16 cellular contexts compared by ENCODE assay signal in the genomic region with DNA sequence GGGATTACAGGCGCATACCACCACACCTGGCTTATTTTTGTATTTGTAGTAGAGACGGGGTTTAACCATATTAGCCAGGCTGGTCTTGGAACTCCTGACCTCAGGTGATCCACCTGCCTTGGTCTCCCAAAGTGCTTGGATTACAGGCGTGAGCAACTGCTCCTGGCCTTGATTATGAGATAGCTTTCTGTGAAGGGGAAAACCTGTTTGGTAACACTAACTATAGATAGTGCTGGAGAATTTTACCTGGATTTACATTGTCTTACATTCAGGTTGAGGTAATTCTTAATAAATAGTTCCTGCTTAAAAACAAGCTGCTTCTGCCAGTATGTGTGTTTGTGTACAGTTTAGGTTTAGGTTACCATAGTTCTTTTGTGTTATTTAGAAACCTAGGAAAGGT.
A peak's percentile ranks its signal among the peaks of the same experiment; 100 is the strongest.
DNase-seq lines count a peak whose midpoint lies in the region; ATAC-seq and TF ChIP-seq lines count a peak whose summit lies in the region.
"Had no signal": no experiment of that assay in that cellular context is flagged by ENCODE, and none has a peak within 500 bp of the region (broad histone marks: within the 10 kb centered on the region; RNA-seq: fewer than 3 reads in every experiment).

No MANE protein-coding gene starts in this region.

- no peaks in the 10 kb centered on the region for H3K27me3 Mint-ChIP-seq in type B pancreatic cell
- H3K27me3 Mint-ChIP-seq: CD4-positive, CD25-positive, alpha-beta regulatory T cell had no signal

- no peaks in the 10 kb centered on the region for H3K79me2 ChIP-seq in KMS-11 (ENCODE audit: insufficient read depth, low read depth)

- peak; percentile 36 for DNase-seq in SIG-M5 treated with dmso at 0.1 percent for 504 hours (lab: John Stamatoyannopoulos, UW; ENCODE audit: unreplicated experiment)
- no peak for DNase-seq in SIG-M5 (lab: John Stamatoyannopoulos, UW)
- peak in 1 of 4 donors; percentile 11 for DNase-seq in body of pancreas
- no peak for DNase-seq in type B pancreatic cell (ENCODE audit: extremely low spot score, unreplicated experiment)
- no peak for DNase-seq in iPS-NIHi7 (ENCODE audit: extremely low spot score)
- DNase-seq: Calu3; CD4-positive, CD25-positive, alpha-beta regulatory T cell; DMS 273 treated with DMSO at 0.1 percent for 48 hours; H7; IMR-90 had no signal

- WGBS in body of pancreas, 2 donors = 37 to 51% methylated on average over 3 of the region's 3 CpGs

- H3K9ac ChIP-seq in KMS-11 = no peak overlapping the region
- H3K9ac ChIP-seq: BLaER1 treated with 17β-estradiol and CSF1 and Interleukin-3, amounts not matched to agents 10 nM and 100 nM had no signal

- H3K4me3 Mint-ChIP-seq in type B pancreatic cell = no peak overlapping the region
- H3K4me3 Mint-ChIP-seq: CD4-positive, CD25-positive, alpha-beta regulatory T cell; GM23338 had no signal

- H3K9me3 ChIP-seq in body of pancreas = no peaks in the 10 kb centered on the region
- H3K9me3 ChIP-seq: BLaER1 treated with 17β-estradiol and CSF1 and Interleukin-3, amounts not matched to agents 10 nM and 100 nM had no signal

- no peaks in the 10 kb centered on the region for H4K20me1 ChIP-seq in KMS-11 (ENCODE audit: insufficient read depth)
- H4K20me1 ChIP-seq: BLaER1 treated with 17β-estradiol and CSF1 and Interleukin-3, amounts not matched to agents 10 nM and 100 nM had no signal

- no peaks in the 10 kb centered on the region for H3K27me3 ChIP-seq in KMS-11 (ENCODE audit: insufficient read depth, low read depth)
- no peaks in the 10 kb centered on the region for H3K27me3 ChIP-seq in body of pancreas
- H3K27me3 ChIP-seq: BLaER1 treated with 17β-estradiol and CSF1 and Interleukin-3, amounts not matched to agents 10 nM and 100 nM had no signal

- H3K4me1 ChIP-seq in KMS-11 (ENCODE audit: low read depth, poor library complexity, severe bottlenecking) (peaks cover 55% of the 10 kb centered on the region), body of pancreas (peaks cover 8% of the 10 kb centered on the region)
- H3K4me1 ChIP-seq: BLaER1 treated with 17β-estradiol and CSF1 and Interleukin-3, amounts not matched to agents 10 nM and 100 nM had no signal

- H3K36me3 ChIP-seq in KMS-11 (ENCODE audit: insufficient read depth) (no peaks in the 10 kb centered on the region), body of pancreas (replicated peaks in 1 of 2; ENCODE audit: insufficient read depth in 1 of 2, low read depth in 2 of 2) (peaks cover 9 to 20% of the 10 kb centered on the region in 2 donors)

- no peak for TF ChIP-seq CTCF in KMS-11 (conservative IDR thresholded peaks at IDR 0.05; ENCODE audit: low read depth, low read length)
- TF ChIP-seq CTCF in body of pancreas (IDR thresholded peaks at IDR 0.05) = no peak
- no peak for TF ChIP-seq CTCF in type B pancreatic cell (conservative IDR thresholded peaks at IDR 0.05)

- H3K4me3 ChIP-seq in KMS-11 (IDR thresholded peaks at IDR 0.05; ENCODE audit: insufficient read depth, low read depth, low read length) = no peak overlapping the region
- H3K4me3 ChIP-seq in body of pancreas = no peak overlapping the region
- H3K4me3 ChIP-seq: BLaER1 treated with 17β-estradiol and CSF1 and Interleukin-3, amounts not matched to agents 10 nM and 100 nM; GM12878; GM23338 had no signal

- peak overlapping the region; percentile 21 for H3K27ac Mint-ChIP-seq in type B pancreatic cell
- H3K27ac Mint-ChIP-seq: GM23338 had no signal

- intact Hi-C loops in body of pancreas (cut with DNase I) = no loop called here

- no peaks in the 10 kb centered on the region for H3K9me3 Mint-ChIP-seq in type B pancreatic cell
- H3K9me3 Mint-ChIP-seq: CD4-positive, CD25-positive, alpha-beta regulatory T cell; GM23338 had no signal

- H3K36me3 Mint-ChIP-seq in type B pancreatic cell = peaks cover 8% of the 10 kb centered on the region

- no peaks in the 10 kb centered on the region for H3K4me1 Mint-ChIP-seq in type B pancreatic cell (ENCODE audit: unreplicated experiment)
- H3K4me1 Mint-ChIP-seq: GM23338 had no signal

- no peak overlapping the region for H2AFZ ChIP-seq in KMS-11 (ENCODE audit: low read depth)
- H2AFZ ChIP-seq: GM23338 had no signal

- H3K4me2 ChIP-seq in KMS-11 = no peak overlapping the region; the same call in 1 of the 2 replicates
- H3K4me2 ChIP-seq: BLaER1 treated with 17β-estradiol and CSF1 and Interleukin-3, amounts not matched to agents 10 nM and 100 nM; GM23338 had no signal

- H3K27ac ChIP-seq in KMS-11 (peak overlapping the region; percentile 36), body of pancreas (peak overlapping the region in 2 of 4 donors; percentile 48 to 52)
- H3K27ac ChIP-seq: 22Rv1; BLaER1 treated with 17β-estradiol and CSF1 and Interleukin-3, amounts not matched to agents 10 nM and 100 nM had no signal

- TF ChIP-seq POLR2A in body of pancreas (IDR thresholded peaks at IDR 0.05) = no peak

- ATAC-seq in body of pancreas (peak; percentile 62), HG02759 (IDR thresholded peaks at IDR 0.05; ENCODE audit: unreplicated experiment) (no peak)
- ATAC-seq: GM12878, GM23338 had no signal
